9 cellular contexts compared by ENCODE assay signal in the genomic region with DNA sequence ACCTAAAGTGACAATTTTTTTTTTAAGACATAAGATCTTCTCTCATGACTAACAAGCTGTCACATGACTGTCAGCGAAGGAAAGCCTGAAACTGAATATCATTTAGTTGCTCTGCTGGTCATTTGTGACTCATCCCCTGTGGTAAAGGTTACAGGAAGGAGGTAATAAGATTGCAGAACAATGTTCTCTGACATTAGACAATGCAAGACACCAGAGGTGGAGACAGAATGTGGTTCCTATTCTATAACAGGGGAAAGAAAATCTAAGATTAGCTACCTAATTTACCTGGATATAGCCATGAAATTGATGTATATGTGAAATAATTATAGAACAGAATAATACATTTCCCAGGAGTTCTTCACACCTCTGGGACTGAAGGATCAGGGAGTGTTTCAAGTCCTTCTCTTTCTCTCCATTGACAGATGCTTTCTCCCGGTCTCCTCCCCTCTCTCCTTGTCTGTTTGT. TPM values are rescaled to one million over a fixed set of nuclear protein-coding genes. Genes with fewer than 3 reads are reported as not detected.
DNase-seq lines count a peak whose midpoint lies in the region; ATAC-seq and TF ChIP-seq lines count a peak whose summit lies in the region.
"Had no signal": no experiment of that assay in that cellular context is flagged by ENCODE, and none has a peak within 500 bp of the region (broad histone marks: within the 10 kb centered on the region; RNA-seq: fewer than 3 reads in every experiment).

No MANE protein-coding gene starts in this region.

- ATAC-seq in GM19023 (IDR thresholded peaks at IDR 0.05; ENCODE audit: unreplicated experiment) (peak; percentile 91), HG03135 (IDR thresholded peaks at IDR 0.05; ENCODE audit: unreplicated experiment) (peak; percentile 89)

- no peaks in the 10 kb centered on the region for H3F3A ChIP-seq in SK-N-SH (replicated peaks; ENCODE audit: insufficient read depth)

- DNase-seq in AG08395 (ENCODE audit: low spot score) (peak; percentile 77), SK-N-SH (no peak), hepatocyte (ENCODE audit: low spot score) (peak; percentile 71), NCI-H1417 (lab: John Stamatoyannopoulos, UW) (no peak)
- no peak for DNase-seq in stimulated activated naive CD4-positive, alpha-beta T cell treated with Interleukin-2 at 50 U/mL for 16 hours (lab: John Stamatoyannopoulos, UW)
- DNase-seq in activated T-helper 1 cell treated with anti-CD3 and anti-CD28 coated beads, Interleukin-12 subunit alpha, Interleukin-12 subunit beta, Interleukin-2, Interleukin-4 antibody, amounts not matched to agents 30 ng/mL and 10 ng/mL and 1 ng/mL, durations not matched to agents 14 hours and 24 hours and 36 hours (ENCODE audit: low spot score): no peak

- CTCF ChIA-PET in SK-N-SH (lab: Yijun Ruan, JAX): interaction anchor here (0.8 to 1.3 kb wide), 3 partner anchors 11 to 104 kb away, joined by 3 to 4 read pairs (median 3); no protein-coding TSS in a partner anchor

- H3K27ac ChIP-seq in SK-N-SH (ENCODE audit: low read depth in 2 of 2, low read length in 1 of 2) (peak overlapping the region in 1 of 2 experiments; percentile 3; a peak in 1 of 4 replicates), hepatocyte (peak overlapping the region; percentile 80)

- TF ChIP-seq RAD21 in SK-N-SH (IDR thresholded peaks at IDR 0.05; ENCODE audit: low read length): no peak

- H3K4me3 ChIP-seq in SK-N-SH (ENCODE audit: low read depth in 2 of 2, low read length in 1 of 2) (no peak overlapping the region), hepatocyte (no peak overlapping the region)

- H3K4me2 ChIP-seq in SK-N-SH (no peak overlapping the region), hepatocyte (no peak overlapping the region)

- TF ChIP-seq CTCF in SK-N-SH (IDR thresholded peaks at IDR 0.05): no peak
- no peak for TF ChIP-seq CTCF in hepatocyte (IDR thresholded peaks at IDR 0.05; ENCODE audit: poor library complexity)

- no peaks in the 10 kb centered on the region for H3K36me3 ChIP-seq in SK-N-SH (replicated peaks in 1 of 2; ENCODE audit: control insufficient read depth in 1 of 2, insufficient read depth in 2 of 2, low read length in 1 of 2)
- no peaks in the 10 kb centered on the region for H3K36me3 ChIP-seq in hepatocyte (replicated peaks; ENCODE audit: insufficient read depth, low read depth)

- no peak for TF ChIP-seq EP300 in SK-N-SH (IDR thresholded peaks at IDR 0.05; ENCODE audit: borderline replicate concordance in 1 of 2, low read depth in 1 of 2, low read length in 1 of 2)

- POLR2A ChIA-PET in SK-N-SH (lab: Yijun Ruan, JAX): no interaction called here

- H3K27me3 ChIP-seq in SK-N-SH (ENCODE audit: insufficient read depth): no peaks in the 10 kb centered on the region
- H3K27me3 ChIP-seq in hepatocyte: no peaks in the 10 kb centered on the region

- 35% methylated on average over 2 of the region's 2 CpGs for WGBS in SK-N-SH (ENCODE audit: low lambda C conversion rate)
- 48% methylated on average over 2 of the region's 2 CpGs for WGBS in hepatocyte (ENCODE audit: low lambda C conversion rate, missing lambda C conversion rate)

- H3K9me3 ChIP-seq in SK-N-SH: no peaks in the 10 kb centered on the region
- H3K9me3 ChIP-seq in hepatocyte (ENCODE audit: low read depth): no peaks in the 10 kb centered on the region

- peaks cover 3% of the 10 kb centered on the region for H3K27me3 Mint-ChIP-seq in activated T-helper 1 cell treated with anti-CD3 and anti-CD28 coated beads, Interleukin-12 subunit alpha, Interleukin-12 subunit beta, Interleukin-2, Interleukin-4 antibody, amounts not matched to agents 30 ng/mL and 10 ng/mL and 1 ng/mL, durations not matched to agents 14 hours and 24 hours and 36 hours (ENCODE audit: insufficient read depth)
- H3K27me3 Mint-ChIP-seq: dendritic cell treated with granulocyte-macrophage colony-stimulating factor and Interleukin-4, amounts not matched to agents 40 ng/mL and 50 ng/mL, for 4 days had no signal

- peaks cover 13% of the 10 kb centered on the region for H3K4me1 Mint-ChIP-seq in activated T-helper 1 cell treated with anti-CD3 and anti-CD28 coated beads, Interleukin-12 subunit alpha, Interleukin-12 subunit beta, Interleukin-2, Interleukin-4 antibody, amounts not matched to agents 30 ng/mL and 10 ng/mL and 1 ng/mL, durations not matched to agents 14 hours and 24 hours and 36 hours (ENCODE audit: low read depth)

- no peaks in the 10 kb centered on the region for H4K20me1 ChIP-seq in SK-N-SH (ENCODE audit: insufficient read depth)
- no peaks in the 10 kb centered on the region for H4K20me1 ChIP-seq in hepatocyte (ENCODE audit: insufficient read depth, poor library complexity, severe bottlenecking)

- H3K79me2 ChIP-seq in SK-N-SH (ENCODE audit: insufficient read depth) (no peaks in the 10 kb centered on the region), hepatocyte (no peaks in the 10 kb centered on the region)

- no peak overlapping the region for H3K9ac ChIP-seq in SK-N-SH

- H3K4me1 ChIP-seq in SK-N-SH (ENCODE audit: control insufficient read depth in 1 of 2, insufficient read depth in 2 of 2, low read depth in 1 of 2, low read length in 1 of 2) (peaks cover 7 to 13% of the 10 kb centered on the region in 2 experiments; a peak in 3 of 4 replicates), hepatocyte (ENCODE audit: insufficient read depth) (no peaks in the 10 kb centered on the region)

- peak overlapping the region; percentile 44; the same call in 1 of the 2 replicates for H2AFZ ChIP-seq in SK-N-SH (ENCODE audit: low read depth)
- no peak overlapping the region for H2AFZ ChIP-seq in hepatocyte

- no peaks in the 10 kb centered on the region for H3K36me3 Mint-ChIP-seq in activated T-helper 1 cell treated with anti-CD3 and anti-CD28 coated beads, Interleukin-12 subunit alpha, Interleukin-12 subunit beta, Interleukin-2, Interleukin-4 antibody, amounts not matched to agents 30 ng/mL and 10 ng/mL and 1 ng/mL, durations not matched to agents 14 hours and 24 hours and 36 hours (ENCODE audit: low read depth)

- intact Hi-C loops in activated T-helper 1 cell treated with anti-CD3 and anti-CD28 coated beads, Interleukin-12 subunit alpha, Interleukin-12 subunit beta, Interleukin-2, Interleukin-4 antibody, amounts not matched to agents 30 ng/mL and 10 ng/mL and 1 ng/mL, durations not matched to agents 14 hours and 24 hours and 36 hours (cut with micrococcal nuclease): no loop called here

- H3K9me3 Mint-ChIP-seq in activated T-helper 1 cell treated with anti-CD3 and anti-CD28 coated beads, Interleukin-12 subunit alpha, Interleukin-12 subunit beta, Interleukin-2, Interleukin-4 antibody, amounts not matched to agents 30 ng/mL and 10 ng/mL and 1 ng/mL, durations not matched to agents 14 hours and 24 hours and 36 hours: no peaks in the 10 kb centered on the region
- H3K9me3 Mint-ChIP-seq: dendritic cell treated with granulocyte-macrophage colony-stimulating factor and Interleukin-4, amounts not matched to agents 40 ng/mL and 50 ng/mL, for 4 days had no signal

- H3K4me3 Mint-ChIP-seq in activated T-helper 1 cell treated with anti-CD3 and anti-CD28 coated beads, Interleukin-12 subunit alpha, Interleukin-12 subunit beta, Interleukin-2, Interleukin-4 antibody, amounts not matched to agents 30 ng/mL and 10 ng/mL and 1 ng/mL, durations not matched to agents 14 hours and 24 hours and 36 hours: no peak overlapping the region
- H3K4me3 Mint-ChIP-seq: dendritic cell treated with granulocyte-macrophage colony-stimulating factor and Interleukin-4, amounts not matched to agents 40 ng/mL and 50 ng/mL, for 4 days had no signal

- H3K9me2 ChIP-seq in SK-N-SH (no peaks in the 10 kb centered on the region), hepatocyte (replicated peaks; ENCODE audit: insufficient read depth) (no peaks in the 10 kb centered on the region)

- H3K27ac Mint-ChIP-seq in activated T-helper 1 cell treated with anti-CD3 and anti-CD28 coated beads, Interleukin-12 subunit alpha, Interleukin-12 subunit beta, Interleukin-2, Interleukin-4 antibody, amounts not matched to agents 30 ng/mL and 10 ng/mL and 1 ng/mL, durations not matched to agents 14 hours and 24 hours and 36 hours: no peak overlapping the region

TF ChIP-seq in SK-N-SH, 30 proteins besides CTCF, POLR2A, EP300 and RAD21 (continues in another document):
- TF ChIP-seq NRF1 (IDR thresholded peaks at IDR 0.05; ENCODE audit: low read depth, low read length) (no peak), MXI1 (IDR thresholded peaks at IDR 0.05; ENCODE audit: low read depth, low read length) (no peak), EZH2phosphoT487 (IDR thresholded peaks at IDR 0.05; ENCODE audit: borderline replicate concordance, low read depth) (no peak), CHD2 (IDR thresholded peaks at IDR 0.05; ENCODE audit: low read length, partially characterized antibody) (no peak), FOXM1 (IDR thresholded peaks at IDR 0.05; ENCODE audit: low read depth) (no peak), SIN3A (IDR thresholded peaks at IDR 0.05; ENCODE audit: borderline replicate concordance, low read depth, low read length) (no peak)

RNA-seq across cellular contexts. Expression of a gene that starts 47.7 kb away (rescaled TPM):
- 1.5 TPM in 2 replicates for polyA plus RNA-seq in SK-N-SH (2012; rRNA removed)
- 0.62 and 0.70 TPM in 2 replicates for polyA plus RNA-seq in SK-N-SH (2012; cell fraction: cytosol; rRNA removed)
- 11.9 and 16.8 TPM in 2 replicates for polyA plus RNA-seq in SK-N-SH (2012; cell fraction: nucleus; rRNA removed)
- 0.73 and 2.4 TPM in 2 replicates for total RNA-seq in hepatocyte
- polyA plus RNA-seq in hepatocyte: not detected in 2 replicates
- 0.05 TPM in 1 of 2 replicates, not detected in the other for total RNA-seq in activated T-helper 1 cell treated with anti-CD3 and anti-CD28 coated beads, Interleukin-12 subunit alpha, Interleukin-12 subunit beta, Interleukin-2, Interleukin-4 antibody, amounts not matched to agents 30 ng/mL and 10 ng/mL and 1 ng/mL, durations not matched to agents 14 hours and 24 hours and 36 hours

Comparison
In these comparisons a context has a peak if more than half of its experiments do, and no peak if none do; other contexts are left out.
1. DNase-seq: peak in AG08395 (single experiment) and hepatocyte (single experiment); none in SK-N-SH (single experiment), stimulated activated naive CD4-positive, alpha-beta T cell treated with Interleukin-2 at 50 U/mL for 16 hours (single experiment), NCI-H1417 (0 of 3) and activated T-helper 1 cell treated with anti-CD3 and anti-CD28 coated beads, Interleukin-12 subunit alpha, Interleukin-12 subunit beta, Interleukin-2, Interleukin-4 antibody, amounts not matched to agents 30 ng/mL and 10 ng/mL and 1 ng/mL, durations not matched to agents 14 hours and 24 hours and 36 hours (single experiment).